In the genomic region with DNA sequence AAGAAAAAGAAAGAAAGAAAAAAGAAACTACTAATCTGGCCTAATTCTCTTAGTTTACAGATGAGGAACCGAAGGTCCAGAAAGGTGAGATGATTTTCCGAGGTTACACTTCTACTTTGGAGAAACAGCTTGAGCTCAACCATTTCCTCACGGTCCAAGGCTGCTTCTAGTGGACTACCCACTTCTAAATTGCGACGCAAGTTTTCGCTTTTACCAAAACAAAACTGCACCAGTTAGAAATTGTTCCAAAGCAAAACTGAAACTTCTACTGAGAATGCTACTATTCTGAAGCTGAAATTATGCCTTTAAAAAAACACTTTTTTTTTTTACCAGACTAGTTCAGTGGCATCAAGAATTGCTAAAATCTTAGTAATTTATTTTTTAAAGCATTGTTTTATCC, we compare ENCODE assay signal across 12 cellular contexts.
DNase-seq lines count a peak whose midpoint lies in the region; ATAC-seq and TF ChIP-seq lines count a peak whose summit lies in the region.
"Had no signal": no experiment of that assay in that cellular context is flagged by ENCODE, and none has a peak within 500 bp of the region (broad histone marks: within the 10 kb centered on the region; RNA-seq: fewer than 3 reads in every experiment).

No MANE protein-coding gene starts in this region.

- POLR2A ChIA-PET in HEK293T (lab: Yijun Ruan, JAX), result no interaction called here

- H2AFZ ChIP-seq in KMS-11 (ENCODE audit: low read depth), result peak overlapping the region; percentile 30
- H2AFZ ChIP-seq: neural progenitor cell had no signal

- H3K27me3 ChIP-seq in GM06990 (replicated peaks; ENCODE audit: control insufficient read depth, insufficient read depth, low read length), result no peaks in the 10 kb centered on the region
- no peaks in the 10 kb centered on the region for H3K27me3 ChIP-seq in KMS-11 (ENCODE audit: insufficient read depth, low read depth)
- H3K27me3 ChIP-seq: neural progenitor cell had no signal

- H3K4me3 ChIP-seq in GM06990 (replicated peaks; ENCODE audit: low read depth, low read length), result peak overlapping the region; percentile 44
- no peak overlapping the region for H3K4me3 ChIP-seq in KMS-11 (IDR thresholded peaks at IDR 0.05; ENCODE audit: insufficient read depth, low read depth, low read length)
- H3K4me3 ChIP-seq: left ventricle myocardium inferior, neural progenitor cell had no signal

- CTCF ChIA-PET in HEK293T (lab: Yijun Ruan, JAX), result interaction anchor here (0.6 kb wide), 1 partner anchor 70 kb away, joined by 3 read pairs; no protein-coding TSS in a partner anchor

- no peaks in the 10 kb centered on the region for H4K20me1 ChIP-seq in KMS-11 (ENCODE audit: insufficient read depth)

- H3K4me2 ChIP-seq in KMS-11, result peak overlapping the region; percentile 75
- H3K4me2 ChIP-seq: neural progenitor cell had no signal

- H3K9ac ChIP-seq in KMS-11, result peak overlapping the region; percentile 52
- H3K9ac ChIP-seq: neural progenitor cell had no signal

- no peaks in the 10 kb centered on the region for H3K79me2 ChIP-seq in KMS-11 (ENCODE audit: insufficient read depth, low read depth)

- TF ChIP-seq CTCF in GM06990 (IDR thresholded peaks at IDR 0.05; ENCODE audit: insufficient read depth, low read length, poor library complexity, severe bottlenecking) (no peak), KMS-11 (conservative IDR thresholded peaks at IDR 0.05; ENCODE audit: low read depth, low read length) (no peak)

- peak; percentile 9 for DNase-seq in GM06990 (ENCODE audit: extremely low read depth, insufficient read length)
- DNase-seq in NCI-H446 (lab: John Stamatoyannopoulos, UW), result no peak
- DNase-seq in HUDEP-2 (lab: John Stamatoyannopoulos, UW; ENCODE audit: unreplicated experiment in 76 of 76), result no peak
- DNase-seq in HEK293T (ENCODE audit: extremely low spot score), result no peak
- DNase-seq: effector memory CD4-positive, alpha-beta T cell; Karpas-422; left ventricle myocardium inferior had no signal

- peak overlapping the region; percentile 64 for H3K27ac ChIP-seq in KMS-11
- H3K27ac ChIP-seq: left ventricle myocardium inferior, neural progenitor cell had no signal

- ATAC-seq in GM19035 (IDR thresholded peaks at IDR 0.05; ENCODE audit: unreplicated experiment) (peak; percentile 91), HG02588 (IDR thresholded peaks at IDR 0.05; ENCODE audit: unreplicated experiment) (peak; percentile 80), GM18873 (IDR thresholded peaks at IDR 0.05; ENCODE audit: low FRiP score, unreplicated experiment) (no peak)

- H3K4me1 ChIP-seq in KMS-11 (ENCODE audit: low read depth, poor library complexity, severe bottlenecking), result peaks cover 20% of the 10 kb centered on the region
- H3K4me1 ChIP-seq: left ventricle myocardium inferior, neural progenitor cell had no signal

- H3K36me3 ChIP-seq in GM06990 (ENCODE audit: control insufficient read depth, insufficient read depth, low read length), result no peaks in the 10 kb centered on the region
- no peaks in the 10 kb centered on the region for H3K36me3 ChIP-seq in KMS-11 (ENCODE audit: insufficient read depth)
- H3K36me3 ChIP-seq: left ventricle myocardium inferior, neural progenitor cell had no signal

TF ChIP-seq in HEK293T, 16 proteins besides CTCF, POLR2A, EP300 and RAD21:
- TF ChIP-seq HDGF (IDR thresholded peaks at IDR 0.05; ENCODE audit: borderline replicate concordance) (no peak), FOXA1 (IDR thresholded peaks at IDR 0.05) (no peak), SP1 (IDR thresholded peaks at IDR 0.05) (no peak), ELF4 (IDR thresholded peaks at IDR 0.05) (no peak), FOXM1 (IDR thresholded peaks at IDR 0.05; ENCODE audit: borderline replicate concordance) (no peak)
- TF ChIP-seq, protein P1, sequence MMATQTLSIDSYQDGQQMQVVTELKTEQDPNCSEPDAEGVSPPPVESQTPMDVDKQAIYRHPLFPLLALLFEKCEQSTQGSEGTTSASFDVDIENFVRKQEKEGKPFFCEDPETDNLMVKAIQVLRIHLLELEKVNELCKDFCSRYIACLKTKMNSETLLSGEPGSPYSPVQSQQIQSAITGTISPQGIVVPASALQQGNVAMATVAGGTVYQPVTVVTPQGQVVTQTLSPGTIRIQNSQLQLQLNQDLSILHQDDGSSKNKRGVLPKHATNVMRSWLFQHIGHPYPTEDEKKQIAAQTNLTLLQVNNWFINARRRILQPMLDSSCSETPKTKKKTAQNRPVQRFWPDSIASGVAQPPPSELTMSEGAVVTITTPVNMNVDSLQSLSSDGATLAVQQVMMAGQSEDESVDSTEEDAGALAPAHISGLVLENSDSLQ (IDR thresholded peaks at IDR 0.05), result no peak
TF ChIP-seq in HEK293T: peak in this region for 0.
